ENCODE assay signal across 17 cellular contexts in the genomic region with DNA sequence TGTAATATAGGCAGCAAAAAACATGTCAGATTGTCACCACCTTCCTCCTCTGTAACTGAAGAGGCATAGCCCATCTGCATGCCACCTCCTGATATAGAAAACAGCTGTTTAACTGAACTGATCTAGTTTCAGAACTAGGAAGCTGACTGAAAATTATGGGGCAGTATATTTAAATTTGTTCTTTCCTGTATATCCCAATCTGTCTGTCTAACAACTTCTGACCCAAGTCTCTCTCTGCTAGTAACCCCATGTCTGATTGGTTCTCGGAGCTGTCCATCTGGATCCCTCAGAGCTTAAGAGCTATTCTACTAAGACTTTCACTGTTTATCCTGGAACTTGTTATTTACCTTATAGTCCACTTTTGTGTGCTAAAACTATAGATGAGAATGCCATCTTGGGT.
A peak's percentile ranks its signal among the peaks of the same experiment; 100 is the strongest.
DNase-seq lines count a peak whose midpoint lies in the region; ATAC-seq and TF ChIP-seq lines count a peak whose summit lies in the region.
"Had no signal": no experiment of that assay in that cellular context is flagged by ENCODE, and none has a peak within 500 bp of the region (broad histone marks: within the 10 kb centered on the region; RNA-seq: fewer than 3 reads in every experiment).

No MANE protein-coding gene starts in this region.

- H2AFZ ChIP-seq in IMR-90 (replicated peaks; ENCODE audit: low read length, poor library complexity): no peak overlapping the region

- DNase-seq in IMR-90: peak; percentile 10
- DNase-seq in amniotic epithelial cell (ENCODE audit: low read depth): peak; percentile 36
- DNase-seq in iris pigment epithelial cell (ENCODE audit: low read depth): peak; percentile 11
- no peak for DNase-seq in Calu3
- no peak for DNase-seq in effector memory CD4-positive, alpha-beta T cell
- DNase-seq in HAP-1 (ENCODE audit: low spot score in 2 of 2): no peak
- DNase-seq in sigmoid colon: no peak
- DNase-seq: Karpas-422, NCI-H1694, NCI-H2029 treated with DMSO at 0.1 percent for 48 hours, NCI-H345, NCI-H510A treated with DMSO at 0.1 percent for 48 hours, PC-3, T-cell had no signal

- H3K4me2 ChIP-seq in BLaER1: peak overlapping the region; percentile 53
- no peak overlapping the region for H3K4me2 ChIP-seq in IMR-90 (ENCODE audit: low read depth, low read length)
- H3K4me2 ChIP-seq: A549 had no signal

- no peak for TF ChIP-seq EP300 in sigmoid colon (IDR thresholded peaks at IDR 0.05)

- no peak overlapping the region for H2AK9ac ChIP-seq in IMR-90 (replicated peaks; ENCODE audit: low read depth, low read length, poor library complexity)

- no peak overlapping the region for H3K4me3 Mint-ChIP-seq in Calu3 (ENCODE audit: low read depth, unreplicated experiment)
- H3K4me3 Mint-ChIP-seq: T-cell had no signal

- CTCF ChIA-PET in IMR-90 (lab: Yijun Ruan, JAX): interaction anchor here (1.0 to 1.4 kb wide), 2 partner anchors 12 to 15 kb away, joined by 3 to 4 read pairs; no protein-coding TSS in a partner anchor
- CTCF ChIA-PET in Calu3 (lab: Charles Lee): interaction anchor here (1.5 kb wide), 1 partner anchor 12 kb away, joined by 4 read pairs; no protein-coding TSS in a partner anchor

- H3K23ac ChIP-seq in IMR-90 (ENCODE audit: low read depth, low read length): no peak overlapping the region

- H3K36me3 ChIP-seq in BLaER1 (no peaks in the 10 kb centered on the region), IMR-90 (ENCODE audit: control insufficient read depth, insufficient read depth, low read length) (no peaks in the 10 kb centered on the region), HAP-1 (replicated peaks) (no peaks in the 10 kb centered on the region), sigmoid colon (no peaks in the 10 kb centered on the region)
- no peaks in the 10 kb centered on the region for H3K36me3 ChIP-seq in effector memory CD4-positive, alpha-beta T cell (ENCODE audit: control insufficient read depth, insufficient read depth, low read length)

- H3K9me3 Mint-ChIP-seq in Calu3 (ENCODE audit: low read depth, unreplicated experiment): peaks cover 5% of the 10 kb centered on the region

- no peaks in the 10 kb centered on the region for H3K9me1 ChIP-seq in IMR-90 (ENCODE audit: insufficient read depth, low read length)

- no peak overlapping the region for H3K4ac ChIP-seq in IMR-90 (ENCODE audit: low read depth, low read length)

- intact Hi-C loops in IMR-90 (cut with micrococcal nuclease) (no loop called here), Calu3 (cut with micrococcal nuclease; ENCODE audit: unreplicated experiment) (no loop called here), sigmoid colon (cut with DNase I) (no loop called here)

- TF ChIP-seq RAD21 in IMR-90 (IDR thresholded peaks at IDR 0.05; ENCODE audit: low read length): no peak

- no peak overlapping the region for H2BK120ac ChIP-seq in IMR-90 (ENCODE audit: low read depth, low read length)

- H3K9ac ChIP-seq in BLaER1 (no peak overlapping the region), IMR-90 (ENCODE audit: low read depth, low read length) (no peak overlapping the region)

- peaks cover 11% of the 10 kb centered on the region for H3K27me3 Mint-ChIP-seq in Calu3 (ENCODE audit: unreplicated experiment)

- BruUV-seq in IMR-90 (replicated peaks; lab: Mats Ljungman, UMichigan) (no TSS peak), Calu3 (replicated peaks; lab: Mats Ljungman, UMichigan) (no TSS peak)

- H2BK20ac ChIP-seq in IMR-90 (ENCODE audit: low read depth, low read length): no peak overlapping the region

- dilution Hi-C loops in IMR-90 (cut with HindIII; ENCODE audit: low sequenced_read_pairs, unreplicated experiment): no loop called here

- H3K9me3 ChIP-seq in BLaER1: peaks cover 49% of the 10 kb centered on the region
- peaks cover 9% of the 10 kb centered on the region for H3K9me3 ChIP-seq in IMR-90 (ENCODE audit: control insufficient read depth, insufficient read depth, low read length)
- peaks cover 6% of the 10 kb centered on the region for H3K9me3 ChIP-seq in effector memory CD4-positive, alpha-beta T cell (ENCODE audit: control insufficient read depth, low read length)
- no peaks in the 10 kb centered on the region for H3K9me3 ChIP-seq in HAP-1
- H3K9me3 ChIP-seq in sigmoid colon: peaks cover 0 to 9% (median 5%) of the 10 kb centered on the region in 4 donors

- H3K27me3 ChIP-seq in BLaER1: no peaks in the 10 kb centered on the region
- H3K27me3 ChIP-seq in IMR-90 (ENCODE audit: control insufficient read depth, insufficient read depth, low read length): no peaks in the 10 kb centered on the region; the same call in 1 of the 2 replicates
- H3K27me3 ChIP-seq in effector memory CD4-positive, alpha-beta T cell (replicated peaks; ENCODE audit: control insufficient read depth, insufficient read depth, low read length, poor library complexity, severe bottlenecking): no peaks in the 10 kb centered on the region
- no peaks in the 10 kb centered on the region for H3K27me3 ChIP-seq in HAP-1 (ENCODE audit: low read depth)
- H3K27me3 ChIP-seq in sigmoid colon: no peaks in the 10 kb centered on the region

- no CpG with 5 or more reads among the region's 1 CpG for WGBS in IMR-90 (ENCODE audit: extremely low coverage in 2 of 2, insufficient read length in 1 of 2), 2 experiments
- 94 to 98% methylated on average over 1 of the region's 1 CpG for WGBS in sigmoid colon, 2 donors

- TF ChIP-seq CTCF in IMR-90 (conservative IDR thresholded peaks at IDR 0.05; ENCODE audit: low read depth, low read length) (no peak), Calu3 (IDR thresholded peaks at IDR 0.05; ENCODE audit: unreplicated experiment) (no peak), sigmoid colon (IDR thresholded peaks at IDR 0.05) (no peak)

- H3K36me3 Mint-ChIP-seq in Calu3 (ENCODE audit: insufficient read depth, unreplicated experiment): no peaks in the 10 kb centered on the region
- H3K36me3 Mint-ChIP-seq: T-cell had no signal

- in situ Hi-C loops in IMR-90 (cut with MboI; ENCODE audit: low sequenced_read_pairs) (no loop called here), HAP-1 (cut with MboI; ENCODE audit: low sequenced_read_pairs) (no loop called here)

- POLR2A ChIA-PET in IMR-90 (lab: Charles Lee; ENCODE audit: unreplicated experiment): no interaction called here

- H2BK5ac ChIP-seq in IMR-90 (ENCODE audit: low read depth, low read length, poor library complexity, severe bottlenecking): no peak overlapping the region

- no peak overlapping the region for H3K27ac ChIP-seq in BLaER1
- no peak overlapping the region for H3K27ac ChIP-seq in IMR-90 (ENCODE audit: insufficient read depth, low read length)
- H3K27ac ChIP-seq in effector memory CD4-positive, alpha-beta T cell (ENCODE audit: insufficient read depth, low read length, poor library complexity, severe bottlenecking): no peak overlapping the region
- H3K27ac ChIP-seq in sigmoid colon: no peak overlapping the region
- H3K27ac ChIP-seq: A549 had no signal

- no peak overlapping the region for H3K56ac ChIP-seq in IMR-90 (ENCODE audit: extremely low read depth, insufficient read depth, low read length)

- H4K20me1 ChIP-seq in BLaER1: no peaks in the 10 kb centered on the region
- no peaks in the 10 kb centered on the region for H4K20me1 ChIP-seq in IMR-90 (ENCODE audit: insufficient read depth, low read length)

- no peak overlapping the region for H3K4me3 ChIP-seq in BLaER1
- no peak overlapping the region for H3K4me3 ChIP-seq in IMR-90 (ENCODE audit: insufficient read depth, low read depth, low read length)
- no peak overlapping the region for H3K4me3 ChIP-seq in effector memory CD4-positive, alpha-beta T cell (ENCODE audit: insufficient read depth, low read depth, low read length, poor library complexity, severe bottlenecking)
- H3K4me3 ChIP-seq in HAP-1: no peak overlapping the region
- H3K4me3 ChIP-seq in sigmoid colon: no peak overlapping the region
- H3K4me3 ChIP-seq: A549 had no signal

- H3K14ac ChIP-seq in IMR-90 (replicated peaks; ENCODE audit: low read depth, low read length): no peak overlapping the region

- no peak for ATAC-seq in IMR-90 (ENCODE audit: low read depth)
- ATAC-seq: A549, HCT116, PC-3, T-cell had no signal

- H2AK5ac ChIP-seq in IMR-90 (ENCODE audit: low read depth, low read length): no peak overlapping the region

- no peaks in the 10 kb centered on the region for H3K4me1 Mint-ChIP-seq in Calu3 (ENCODE audit: low read depth, unreplicated experiment)
- H3K4me1 Mint-ChIP-seq: T-cell had no signal

- H3K18ac ChIP-seq in IMR-90 (ENCODE audit: low read depth, low read length): no peak overlapping the region

- TF ChIP-seq POLR2A in IMR-90 (IDR thresholded peaks at IDR 0.05; ENCODE audit: low read depth, low read length) (no peak), sigmoid colon (IDR thresholded peaks at IDR 0.05) (no peak)

- no peak overlapping the region for H3K27ac Mint-ChIP-seq in Calu3 (ENCODE audit: unreplicated experiment)
- H3K27ac Mint-ChIP-seq: T-cell had no signal

- H2BK15ac ChIP-seq in IMR-90 (ENCODE audit: low read depth, low read length): no peak overlapping the region

- H4K91ac ChIP-seq in IMR-90 (ENCODE audit: insufficient read depth, low read depth, low read length): no peak overlapping the region

- no peak overlapping the region for H4K5ac ChIP-seq in IMR-90 (ENCODE audit: low read depth, low read length)

- H3K4me1 ChIP-seq in BLaER1 (peaks cover 16% of the 10 kb centered on the region), IMR-90 (ENCODE audit: control insufficient read depth, insufficient read depth, low read length) (no peaks in the 10 kb centered on the region), HAP-1 (no peaks in the 10 kb centered on the region), sigmoid colon (no peaks in the 10 kb centered on the region)
- no peaks in the 10 kb centered on the region for H3K4me1 ChIP-seq in effector memory CD4-positive, alpha-beta T cell (ENCODE audit: control insufficient read depth, insufficient read depth, low read length, poor library complexity, severe bottlenecking)
- H3K4me1 ChIP-seq: A549 had no signal

- H3K79me1 ChIP-seq in IMR-90 (ENCODE audit: low read depth in 1 of 2, low read length in 2 of 2): no peaks in the 10 kb centered on the region

- no peak overlapping the region for H4K8ac ChIP-seq in IMR-90 (ENCODE audit: low read depth in 2 of 2, low read length in 2 of 2)

TF ChIP-seq in IMR-90, 13 proteins besides CTCF, POLR2A, EP300 and RAD21 (continues in another document):
- TF ChIP-seq MAFK (IDR thresholded peaks at IDR 0.05; ENCODE audit: low read depth, low read length) (no peak), NFE2L2 (IDR thresholded peaks at IDR 0.05; ENCODE audit: low read depth, low read length) (no peak), FOS (IDR thresholded peaks at IDR 0.05; ENCODE audit: low read depth, low read length) (no peak), CEBPB (IDR thresholded peaks at IDR 0.05; ENCODE audit: low read depth, low read length) (no peak)
- TF ChIP-seq, protein P1, sequence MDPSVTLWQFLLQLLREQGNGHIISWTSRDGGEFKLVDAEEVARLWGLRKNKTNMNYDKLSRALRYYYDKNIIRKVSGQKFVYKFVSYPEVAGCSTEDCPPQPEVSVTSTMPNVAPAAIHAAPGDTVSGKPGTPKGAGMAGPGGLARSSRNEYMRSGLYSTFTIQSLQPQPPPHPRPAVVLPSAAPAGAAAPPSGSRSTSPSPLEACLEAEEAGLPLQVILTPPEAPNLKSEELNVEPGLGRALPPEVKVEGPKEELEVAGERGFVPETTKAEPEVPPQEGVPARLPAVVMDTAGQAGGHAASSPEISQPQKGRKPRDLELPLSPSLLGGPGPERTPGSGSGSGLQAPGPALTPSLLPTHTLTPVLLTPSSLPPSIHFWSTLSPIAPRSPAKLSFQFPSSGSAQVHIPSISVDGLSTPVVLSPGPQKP (IDR thresholded peaks at IDR 0.05; ENCODE audit: borderline replicate concordance, low read depth, low read length): no peak

Comparison
In these comparisons a context has a peak if more than half of its experiments do, and no peak if none do; other contexts are left out.
1. DNase-seq: peak in IMR-90 (single experiment), amniotic epithelial cell (single experiment) and iris pigment epithelial cell (single experiment); none in Calu3 (single experiment), effector memory CD4-positive, alpha-beta T cell (0 of 3), HAP-1 (0 of 2) and sigmoid colon (single experiment).